ENCODE assay signal across 9 cellular contexts in the genomic region with DNA sequence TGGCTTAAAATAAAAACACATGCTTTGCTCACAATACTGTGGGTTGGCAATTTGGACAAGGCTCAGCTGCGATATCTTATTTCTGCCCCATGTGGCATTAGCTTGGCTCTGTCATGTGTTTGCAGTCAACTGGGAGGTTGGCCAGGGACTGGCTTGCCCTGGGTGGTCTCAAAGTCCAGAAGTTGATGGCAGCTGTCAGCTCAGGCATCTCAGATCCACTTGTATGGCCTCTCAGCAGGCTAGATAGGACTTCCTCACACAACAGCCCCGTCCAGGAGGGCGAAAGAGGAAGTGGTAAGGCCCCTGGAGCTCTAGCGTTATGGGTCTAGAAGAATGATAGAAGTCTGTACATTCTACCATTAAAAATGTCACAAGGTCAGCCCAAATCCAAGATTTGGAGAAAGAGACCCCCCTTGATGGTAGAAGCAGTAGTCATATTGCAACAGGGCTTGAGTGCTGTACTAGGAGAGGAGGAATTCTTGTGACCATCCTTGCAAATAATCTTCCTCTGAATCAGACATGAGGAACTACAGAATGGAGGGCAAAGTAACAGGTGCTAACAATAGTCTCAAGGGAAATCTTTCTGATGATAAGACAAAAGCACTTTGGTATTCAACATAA.
DNase-seq lines count a peak whose midpoint lies in the region; ATAC-seq and TF ChIP-seq lines count a peak whose summit lies in the region.
"Had no signal": no experiment of that assay in that cellular context is flagged by ENCODE, and none has a peak within 500 bp of the region (broad histone marks: within the 10 kb centered on the region; RNA-seq: fewer than 3 reads in every experiment).

No MANE protein-coding gene starts in this region.

- H3K9me3 ChIP-seq in right atrium auricular region, result no peaks in the 10 kb centered on the region

- TF ChIP-seq POLR2A in erythroblast (IDR thresholded peaks at IDR 0.05; ENCODE audit: low read length), result no peak

- peaks cover 0 to 12% of the 10 kb centered on the region in 2 donors for H3K4me1 ChIP-seq in right atrium auricular region

- no peak overlapping the region for H3K4me3 ChIP-seq in right atrium auricular region

- H3K27me3 ChIP-seq in right atrium auricular region, result no peaks in the 10 kb centered on the region

- ATAC-seq in GM19438 (IDR thresholded peaks at IDR 0.05; ENCODE audit: low read depth, unreplicated experiment) (peak; percentile 40), HG03521 (IDR thresholded peaks at IDR 0.05; ENCODE audit: unreplicated experiment) (peak; percentile 34)

- DNase-seq in ACHN (peak; percentile 66), amniotic epithelial cell (ENCODE audit: low read depth) (peak; percentile 4), erythroblast (lab: John Stamatoyannopoulos, UW) (no peak), right atrium auricular region (ENCODE audit: low spot score) (no peak), middle frontal gyrus (ENCODE audit: extremely low spot score, low spot score) (no peak)
- no peak for DNase-seq in activated naive CD4-positive, alpha-beta T cell treated with anti-CD3 and anti-CD28 coated beads, Interleukin-2, amount 50 U/mL, for 16 hours
- DNase-seq: NCI-H1048 had no signal

- H3K27ac ChIP-seq in right atrium auricular region, result no peak overlapping the region

- no peaks in the 10 kb centered on the region for H3K36me3 ChIP-seq in right atrium auricular region

- no peak for TF ChIP-seq CTCF in right atrium auricular region (IDR thresholded peaks at IDR 0.05)

- in situ Hi-C loops in ACHN (cut with HindIII; ENCODE audit: low pct_ligation_motif_present, low pct_unique_long_range_greater_than_20kb, low sequenced_read_pairs), result no loop called here

Comparison
In these comparisons a context has a peak if more than half of its experiments do, and no peak if none do; other contexts are left out.
1. DNase-seq: peak in ACHN (single experiment) and amniotic epithelial cell (single experiment); none in erythroblast (0 of 2), activated naive CD4-positive, alpha-beta T cell treated with anti-CD3 and anti-CD28 coated beads, Interleukin-2, amount 50 U/mL, for 16 hours (single experiment), right atrium auricular region (single experiment) and middle frontal gyrus (single experiment).